18 cellular contexts compared by ENCODE assay signal in genomic region chr20:1499528-1500420, GRCh38. TPM values are rescaled to one million over a fixed set of nuclear protein-coding genes. Genes with fewer than 3 reads are reported as not detected.
DNase-seq lines count a peak whose midpoint lies in the region; ATAC-seq and TF ChIP-seq lines count a peak whose summit lies in the region.
"Had no signal": no experiment of that assay in that cellular context is flagged by ENCODE, and none has a peak within 500 bp of the region (broad histone marks: within the 10 kb centered on the region; RNA-seq: fewer than 3 reads in every experiment).

No MANE protein-coding gene starts in this region.

- H3K36me3 ChIP-seq in cardiac muscle cell, result no peaks in the 10 kb centered on the region
- no peaks in the 10 kb centered on the region for H3K36me3 ChIP-seq in tibial artery
- H3K36me3 ChIP-seq: HAP-1 had no signal

- H3K9me3 ChIP-seq in cardiac muscle cell (ENCODE audit: low read depth) (no peaks in the 10 kb centered on the region), tibial artery (peaks cover 0 to 7% (median 0%) of the 10 kb centered on the region in 3 donors)
- H3K9me3 ChIP-seq: HAP-1 had no signal

- H3K27me3 ChIP-seq in cardiac muscle cell, result no peaks in the 10 kb centered on the region
- peaks cover 0 to 8% of the 10 kb centered on the region in 2 donors for H3K27me3 ChIP-seq in tibial artery

- peaks cover 13% of the 10 kb centered on the region for H3K9me3 Mint-ChIP-seq in type B pancreatic cell

- no peaks in the 10 kb centered on the region for H3K4me1 ChIP-seq in cardiac muscle cell (ENCODE audit: low read depth)
- peaks cover 0 to 6% (median 0%) of the 10 kb centered on the region in 4 donors for H3K4me1 ChIP-seq in tibial artery
- H3K4me1 ChIP-seq: A549, HAP-1 had no signal

- intact Hi-C loops in left ventricle myocardium superior (cut with micrococcal nuclease), result no loop called here
- intact Hi-C loops in tibial artery (cut with DNase I; ENCODE audit: low total_unique reads), result no loop called here

- no peak overlapping the region for H3K4me3 ChIP-seq in cardiac muscle cell
- H3K4me3 ChIP-seq in tibial artery, result no peak overlapping the region
- H3K4me3 ChIP-seq: A549, HAP-1 had no signal

- TF ChIP-seq CTCF in cardiac muscle cell (IDR thresholded peaks at IDR 0.05; ENCODE audit: low read depth, low read length) (no peak), type B pancreatic cell (conservative IDR thresholded peaks at IDR 0.05) (no peak), tibial artery (IDR thresholded peaks at IDR 0.05) (no peak)

- peak overlapping the region; percentile 71 for H3K27ac Mint-ChIP-seq in type B pancreatic cell
- H3K27ac Mint-ChIP-seq: naive thymus-derived CD8-positive, alpha-beta T cell; T-helper 17 cell had no signal

- H3K27me3 Mint-ChIP-seq in type B pancreatic cell, result peaks cover 25% of the 10 kb centered on the region

- ATAC-seq in left ventricle myocardium superior, result no peak
- ATAC-seq: A549; naive thymus-derived CD8-positive, alpha-beta T cell; stimulated activated naive CD8-positive, alpha-beta T cell treated with anti-CD3 and anti-CD28 coated beads, Interleukin-15, Interleukin-2, amounts not matched to agents 100 U/mL and 50 U/mL, for 24 hours; T-helper 17 cell had no signal

- peaks cover 6% of the 10 kb centered on the region for H3K4me1 Mint-ChIP-seq in type B pancreatic cell (ENCODE audit: unreplicated experiment)

- H3K4me3 Mint-ChIP-seq in type B pancreatic cell, result no peak overlapping the region
- H3K4me3 Mint-ChIP-seq: naive thymus-derived CD8-positive, alpha-beta T cell; T-helper 17 cell had no signal

- no peaks in the 10 kb centered on the region for H3K36me3 Mint-ChIP-seq in type B pancreatic cell

- H3K27ac ChIP-seq in cardiac muscle cell, result peak overlapping the region; percentile 50
- peak overlapping the region; percentile 98 for H3K27ac ChIP-seq in epithelial cell of prostate
- H3K27ac ChIP-seq in tibial artery, result no peak overlapping the region
- H3K27ac ChIP-seq: A549, C4-2B had no signal

- no peak for DNase-seq in cardiac muscle cell (ENCODE audit: low read depth in 1 of 2, low spot score in 1 of 2)
- DNase-seq in left ventricle myocardium superior, result no peak
- DNase-seq in epithelial cell of prostate (ENCODE audit: low read depth, low spot score), result peak; percentile 69
- DNase-seq in type B pancreatic cell (ENCODE audit: extremely low spot score, unreplicated experiment), result no peak
- no peak for DNase-seq in tibial artery
- no peak for DNase-seq in central memory CD4-positive, alpha-beta T cell
- DNase-seq: activated effector memory CD4-positive, alpha-beta T cell treated with Interleukin-2 at 50 U/mL for 16 hours; DMS53; naive thymus-derived CD8-positive, alpha-beta T cell; NCI-H1694; NCI-H446; stimulated activated CD4-positive, alpha-beta T cell treated with anti-CD3 and anti-CD28 coated beads, Interleukin-12 subunit alpha, Interleukin-12 subunit beta, amount 100 ng/mL, for 4 hours; stimulated activated naive CD8-positive, alpha-beta T cell treated with anti-CD3 and anti-CD28 coated beads, Interleukin-15, Interleukin-2, amounts not matched to agents 100 U/mL and 50 U/mL, for 24 hours; T-helper 17 cell had no signal

RNA-seq across cellular contexts. Expression of gene SIRPB2, which starts 8.6 kb away (rescaled TPM):
- total RNA-seq in cardiac muscle cell (not detected in 2 replicates), left ventricle myocardium superior (3.5 TPM), type B pancreatic cell (ENCODE audit: low replicate concordance) (not detected in 2 replicates)
- polyA plus RNA-seq in cardiac muscle cell, result not detected in 2 replicates
- total RNA-seq: naive thymus-derived CD8-positive, alpha-beta T cell had no signal
- polyA plus RNA-seq: A549; naive thymus-derived CD8-positive, alpha-beta T cell had no signal

RNA-seq across cellular contexts. Expression of gene NSFL1C, which starts 33.1 kb away (rescaled TPM):
- total RNA-seq in cardiac muscle cell, result 46.2 and 51.6 TPM in 2 replicates
- 85.8 and 102 TPM in 2 replicates for polyA plus RNA-seq in cardiac muscle cell
- total RNA-seq in left ventricle myocardium superior, result 59.9 TPM
- total RNA-seq in type B pancreatic cell (ENCODE audit: low replicate concordance), result 79.2 and 81.0 TPM in 2 replicates

RNA-seq across cellular contexts. Expression of gene SIRPD, which starts 57.7 kb away (rescaled TPM):
- total RNA-seq in cardiac muscle cell, result not detected in 2 replicates
- polyA plus RNA-seq in cardiac muscle cell, result not detected in 2 replicates
- total RNA-seq in left ventricle myocardium superior, result not detected
- not detected in 2 replicates for total RNA-seq in type B pancreatic cell (ENCODE audit: low replicate concordance)
- total RNA-seq: lung microvascular endothelial cell, T-helper 17 cell had no signal
- polyA plus RNA-seq: A549 had no signal

Comparison
In these comparisons a context has a peak if more than half of its experiments do, and no peak if none do; other contexts are left out.
1. H3K27ac ChIP-seq: peak in cardiac muscle cell (single experiment) and epithelial cell of prostate (single experiment); none in tibial artery (0 of 2).